Comparison of ENCODE assay signal across 11 cellular contexts in the genomic region with DNA sequence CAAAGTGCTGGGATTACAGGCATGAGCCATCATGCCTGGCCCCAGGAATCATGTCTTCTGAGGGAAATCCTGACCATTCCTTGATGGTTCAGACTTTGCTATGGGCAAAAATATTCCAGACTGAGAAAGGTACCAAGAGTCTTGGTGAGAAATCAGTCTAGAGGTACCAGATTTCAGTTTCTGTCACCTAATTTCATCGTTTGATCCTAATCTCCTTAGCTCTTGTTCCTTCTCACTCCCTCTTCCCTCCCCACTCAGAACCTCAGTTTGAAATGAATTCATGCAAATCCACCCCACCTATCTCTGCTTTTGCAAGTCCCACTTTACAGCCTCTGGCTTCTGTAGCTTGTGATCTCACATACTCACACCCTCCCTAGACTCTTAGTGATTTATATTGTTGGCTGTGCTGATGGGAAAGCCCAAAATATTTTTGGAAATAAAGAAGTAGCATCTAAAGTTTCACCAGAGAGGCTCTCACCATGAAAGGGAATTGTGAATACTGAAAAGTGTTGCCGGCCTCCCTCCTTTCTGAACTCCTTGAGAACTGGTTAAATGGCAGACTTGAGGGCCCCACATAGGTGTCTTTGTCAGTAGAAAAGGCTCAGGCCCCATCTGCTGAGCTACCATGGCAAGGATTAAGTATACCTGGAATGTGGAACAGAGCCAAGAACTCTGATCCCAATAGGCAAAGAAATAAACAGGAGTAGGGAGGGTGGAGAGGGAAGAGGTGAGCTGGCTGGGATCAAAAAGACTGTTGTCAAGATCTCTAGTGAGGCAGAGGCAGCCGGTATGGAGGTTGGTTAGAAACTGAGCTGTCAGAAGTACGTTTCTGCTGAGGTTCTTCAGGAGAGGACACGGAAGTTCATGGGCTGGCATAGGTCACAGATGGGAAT.
A peak's percentile ranks its signal among the peaks of the same experiment; 100 is the strongest.
DNase-seq lines count a peak whose midpoint lies in the region; ATAC-seq and TF ChIP-seq lines count a peak whose summit lies in the region.
"Had no signal": no experiment of that assay in that cellular context is flagged by ENCODE, and none has a peak within 500 bp of the region (broad histone marks: within the 10 kb centered on the region; RNA-seq: fewer than 3 reads in every experiment).

No MANE protein-coding gene starts in this region.

- H3K4me1 Mint-ChIP-seq in chondrocyte (ENCODE audit: low read depth): peaks cover 37% of the 10 kb centered on the region

- no peak for ATAC-seq in HG03280 (IDR thresholded peaks at IDR 0.05; ENCODE audit: unreplicated experiment)

- peaks cover 4% of the 10 kb centered on the region for H4K20me1 ChIP-seq in smooth muscle cell (ENCODE audit: low read depth)

- no peak overlapping the region for H3K4me2 ChIP-seq in smooth muscle cell

- DNase-seq in NCI-H524 (lab: John Stamatoyannopoulos, UW) (peak; percentile 6 to 64), NCI-H524 treated with DMSO at 0.1 percent for 48 hours (lab: John Stamatoyannopoulos, UW) (no peak), HT-29 (ENCODE audit: low spot score) (peak; percentile 93), chondrocyte (ENCODE audit: low spot score) (no peak), smooth muscle cell (lab: John Stamatoyannopoulos, UW; ENCODE audit: unreplicated experiment) (no peak), amygdala (lab: John Stamatoyannopoulos, UW) (no peak), NCI-H1930 (lab: John Stamatoyannopoulos, UW) (no peak)
- DNase-seq: activated CD8-positive, alpha-beta memory T cell treated with anti-CD3 and anti-CD28 coated beads for 24 hours; NCI-H1436; stimulated activated CD4-positive, alpha-beta T cell treated with anti-CD3 and anti-CD28 coated beads, Interleukin-2, amount 100 ng/mL, for 24 hours had no signal

- H3K4me3 Mint-ChIP-seq in chondrocyte (ENCODE audit: unreplicated experiment): no peak overlapping the region

- H3K79me2 ChIP-seq in smooth muscle cell (ENCODE audit: low read depth): peaks cover 51% of the 10 kb centered on the region

- 90% methylated on average over 5 of the region's 5 CpGs for WGBS in smooth muscle cell (ENCODE audit: low lambda C conversion rate)

- TF ChIP-seq CTCF in chondrocyte (IDR thresholded peaks at IDR 0.05): no peak
- TF ChIP-seq CTCF in smooth muscle cell (IDR thresholded peaks at IDR 0.05; ENCODE audit: borderline replicate concordance, insufficient read depth, poor library complexity, severe bottlenecking): no peak

- peak overlapping the region; percentile 68 for H3K27ac Mint-ChIP-seq in chondrocyte (ENCODE audit: unreplicated experiment)

- H2AFZ ChIP-seq in smooth muscle cell (ENCODE audit: low read depth): no peak overlapping the region

- H3F3A ChIP-seq in smooth muscle cell (ENCODE audit: low read depth): no peaks in the 10 kb centered on the region

- no peak overlapping the region for H3K4me3 ChIP-seq in smooth muscle cell

- H3K27ac ChIP-seq in smooth muscle cell (ENCODE audit: low read depth): peak overlapping the region; percentile 53

- no peaks in the 10 kb centered on the region for H3K27me3 Mint-ChIP-seq in chondrocyte (ENCODE audit: low read depth)

- peaks cover 8% of the 10 kb centered on the region for H3K4me1 ChIP-seq in smooth muscle cell (ENCODE audit: low read depth)

- peaks cover 5% of the 10 kb centered on the region for H3K36me3 Mint-ChIP-seq in chondrocyte (ENCODE audit: low read depth)

- no peaks in the 10 kb centered on the region for H3K27me3 ChIP-seq in smooth muscle cell (ENCODE audit: low read depth)

- H3K36me3 ChIP-seq in smooth muscle cell (ENCODE audit: low read depth): no peaks in the 10 kb centered on the region

- no peaks in the 10 kb centered on the region for H3K9me3 Mint-ChIP-seq in chondrocyte (ENCODE audit: low read depth)

- H3K9ac ChIP-seq in smooth muscle cell (ENCODE audit: low read depth): no peak overlapping the region

- H3K9me3 ChIP-seq in smooth muscle cell (replicated peaks; ENCODE audit: low read depth): no peaks in the 10 kb centered on the region

Comparison
In these comparisons a context has a peak if more than half of its experiments do, and no peak if none do; other contexts are left out.
1. DNase-seq: peak in NCI-H524 (2 of 2) and HT-29 (single experiment); none in NCI-H524 treated with DMSO at 0.1 percent for 48 hours (single experiment), chondrocyte (single experiment), smooth muscle cell (single experiment), amygdala (0 of 56) and NCI-H1930 (0 of 2).